In genomic region chr1:46453449-46453848, GRCh38 we compare ENCODE assay signal across 13 cellular contexts. TPM values are rescaled to one million over a fixed set of nuclear protein-coding genes. Genes with fewer than 3 reads are reported as not detected.
A peak's percentile ranks its signal among the peaks of the same experiment; 100 is the strongest.
DNase-seq lines count a peak whose midpoint lies in the region; ATAC-seq and TF ChIP-seq lines count a peak whose summit lies in the region.
"Had no signal": no experiment of that assay in that cellular context is flagged by ENCODE, and none has a peak within 500 bp of the region (broad histone marks: within the 10 kb centered on the region; RNA-seq: fewer than 3 reads in every experiment).

No MANE protein-coding gene starts in this region.

- H3K36me3 ChIP-seq in HUES6 (ENCODE audit: control insufficient read depth, insufficient read depth, low read length) (no peaks in the 10 kb centered on the region), WERI-Rb-1 (no peaks in the 10 kb centered on the region)
- H3K36me3 ChIP-seq: BLaER1 had no signal

- peaks cover 98% of the 10 kb centered on the region for H3K27me3 ChIP-seq in HUES6 (ENCODE audit: control insufficient read depth, insufficient read depth, low read length)
- H3K27me3 ChIP-seq in WERI-Rb-1 (ENCODE audit: insufficient read depth, low read depth, severe bottlenecking) = no peaks in the 10 kb centered on the region

- peaks cover 32% of the 10 kb centered on the region for H3K4me1 ChIP-seq in HUES6 (ENCODE audit: control insufficient read depth, insufficient read depth, low read length)
- H3K4me1 ChIP-seq: BLaER1, Caco-2 had no signal

- H3K9ac ChIP-seq in HUES6 (ENCODE audit: low read length) = no peak overlapping the region
- H3K9ac ChIP-seq: BLaER1 had no signal

- ATAC-seq in Right ventricle myocardium inferior = no peak
- ATAC-seq in left cardiac atrium = no peak
- ATAC-seq in stimulated activated memory B cell treated with anti-CD40 and anti-IgM and Interleukin-4, amounts not matched to agents 10 μg/mL and 1 μg/mL and 100 μg/mL, for 72 hours = peak; percentile 5

- H3K36me3 Mint-ChIP-seq in stimulated activated memory B cell treated with anti-CD40 and anti-IgM and Interleukin-4, amounts not matched to agents 10 μg/mL and 1 μg/mL and 100 μg/mL, for 72 hours = no peaks in the 10 kb centered on the region
- H3K36me3 Mint-ChIP-seq: CD8-positive, alpha-beta memory T cell had no signal

- peaks cover 4% of the 10 kb centered on the region for H3K4me1 Mint-ChIP-seq in stimulated activated memory B cell treated with anti-CD40 and anti-IgM and Interleukin-4, amounts not matched to agents 10 μg/mL and 1 μg/mL and 100 μg/mL, for 72 hours

- no peak overlapping the region for H3K4me3 Mint-ChIP-seq in stimulated activated memory B cell treated with anti-CD40 and anti-IgM and Interleukin-4, amounts not matched to agents 10 μg/mL and 1 μg/mL and 100 μg/mL, for 72 hours
- H3K4me3 Mint-ChIP-seq: CD8-positive, alpha-beta memory T cell; IgD-negative memory B cell had no signal

- intact Hi-C loops in Right ventricle myocardium inferior (cut with DNase I) (no loop called here), left cardiac atrium (cut with DNase I) (no loop called here)

- no peaks in the 10 kb centered on the region for H3K9me3 Mint-ChIP-seq in stimulated activated memory B cell treated with anti-CD40 and anti-IgM and Interleukin-4, amounts not matched to agents 10 μg/mL and 1 μg/mL and 100 μg/mL, for 72 hours
- H3K9me3 Mint-ChIP-seq: CD8-positive, alpha-beta memory T cell; IgD-negative memory B cell had no signal

- no peak overlapping the region for H3K27ac Mint-ChIP-seq in stimulated activated memory B cell treated with anti-CD40 and anti-IgM and Interleukin-4, amounts not matched to agents 10 μg/mL and 1 μg/mL and 100 μg/mL, for 72 hours

- H3K4me3 ChIP-seq in HUES6 (ENCODE audit: low read depth, low read length) (0 out of 2 replicates have a peak overlapping the region, but pooled peaks have one; percentile 7), WERI-Rb-1 (ENCODE audit: low read depth, low read length) (no peak overlapping the region)
- H3K4me3 ChIP-seq: BLaER1 had no signal

- H3K9me3 ChIP-seq in HUES6 (ENCODE audit: control insufficient read depth, insufficient read depth, low read depth, low read length) = no peaks in the 10 kb centered on the region
- H3K9me3 ChIP-seq in WERI-Rb-1 (ENCODE audit: severe bottlenecking) = no peaks in the 10 kb centered on the region
- H3K9me3 ChIP-seq: BLaER1, Caco-2 had no signal

- TF ChIP-seq CTCF in WERI-Rb-1 (IDR thresholded peaks at IDR 0.05; ENCODE audit: low read depth, low read length) = no peak

- H3K27ac ChIP-seq in HUES6 (ENCODE audit: low read depth, low read length) (no peak overlapping the region), WERI-Rb-1 (peak overlapping the region; percentile 81)
- H3K27ac ChIP-seq: BLaER1 had no signal

- peak; percentile 5 for DNase-seq in Right ventricle myocardium inferior (ENCODE audit: missing footprints)
- no peak for DNase-seq in left cardiac atrium
- no peak for DNase-seq in WERI-Rb-1
- no peak for DNase-seq in NCI-H526 treated with DMSO at 0.1 percent for 48 hours (lab: John Stamatoyannopoulos, UW)
- DNase-seq in GM19238 (ENCODE audit: insufficient read length, low spot score) = no peak
- DNase-seq: 8988T; AML-193; Caco-2; CD8-positive, alpha-beta memory T cell had no signal

- H3K27me3 Mint-ChIP-seq in stimulated activated memory B cell treated with anti-CD40 and anti-IgM and Interleukin-4, amounts not matched to agents 10 μg/mL and 1 μg/mL and 100 μg/mL, for 72 hours = peaks cover 82% of the 10 kb centered on the region

RNA-seq across cellular contexts. Expression of gene DMBX1, which starts 36.2 kb away (rescaled TPM):
- total RNA-seq in Right ventricle myocardium inferior (not detected), left cardiac atrium (not detected)
- total RNA-seq: CD8-positive, alpha-beta memory T cell had no signal

RNA-seq across cellular contexts. Expression of gene FAAH, which starts 59.3 kb away (rescaled TPM):
- 5.5 TPM for total RNA-seq in Right ventricle myocardium inferior
- total RNA-seq in left cardiac atrium = 10 to 100 TPM in 1 of 2 donors, 1 to 10 TPM in 1; 6.3 to 10.5 TPM
